ENCODE assay signal across 8 cellular contexts in the genomic region with DNA sequence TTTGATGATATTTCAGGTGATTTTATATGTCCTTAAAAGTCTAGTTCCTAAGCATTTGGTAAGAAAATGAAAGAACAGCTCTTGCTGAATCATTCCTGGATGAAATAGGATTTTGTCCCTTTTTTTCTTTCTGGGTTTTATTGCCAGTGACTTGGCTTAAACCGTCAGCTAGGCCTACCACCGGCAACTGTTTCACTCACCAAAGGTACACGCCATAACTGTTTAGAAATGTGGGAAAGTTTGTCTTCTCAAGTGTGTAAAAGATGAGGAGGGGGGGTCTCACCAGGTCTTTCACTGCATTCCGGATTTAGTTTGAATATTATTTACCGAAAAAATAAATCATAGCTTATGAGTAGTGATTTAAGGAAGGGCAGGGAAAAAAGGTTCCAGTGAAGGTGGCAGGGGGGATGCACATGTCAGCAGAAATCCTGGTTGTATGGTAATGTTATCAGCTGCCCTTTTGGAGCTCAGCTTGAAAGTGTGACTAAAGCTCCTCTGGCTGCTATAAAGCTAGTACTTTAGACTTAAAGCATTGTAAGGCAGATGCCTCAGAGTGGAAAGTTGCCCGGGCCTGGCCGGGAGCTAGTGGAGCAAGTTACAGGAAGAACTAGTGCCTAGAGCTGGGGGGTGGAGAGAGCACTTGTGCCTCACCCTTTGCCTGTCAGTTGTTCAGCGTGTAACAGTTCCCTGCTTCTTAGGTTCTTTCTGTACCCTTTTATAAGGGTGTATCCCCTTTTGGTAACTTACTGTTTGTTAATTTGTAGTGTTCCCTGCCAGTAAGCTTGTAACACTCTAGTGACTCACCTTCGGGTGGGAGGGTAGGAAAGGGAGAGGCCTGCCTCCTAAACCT. TPM values are rescaled to one million over a fixed set of nuclear protein-coding genes. Genes with fewer than 3 reads are reported as not detected.
DNase-seq lines count a peak whose midpoint lies in the region; TF ChIP-seq lines count a peak whose summit lies in the region.

No MANE protein-coding gene starts in this region.

- DNase-seq in AG08395 (ENCODE audit: low spot score) (peak; percentile 40), HFF-Myc (ENCODE audit: extremely low read depth, low read depth) (peak; percentile 41), mesothelial cell of epicardium (ENCODE audit: low spot score in 2 of 2, unreplicated experiment in 2 of 2) (no peak), OCI-M2 (lab: John Stamatoyannopoulos, UW; ENCODE audit: unreplicated experiment) (no peak), NCI-H187 (lab: John Stamatoyannopoulos, UW) (no peak)
- no peak for DNase-seq in effector memory CD4-positive, alpha-beta T cell
- peak; percentile 11 for DNase-seq in stimulated activated naive CD4-positive, alpha-beta T cell treated with Interleukin-2 at 50 U/mL for 16 hours (lab: John Stamatoyannopoulos, UW)

- no peak for TF ChIP-seq CTCF in HFF-Myc (IDR thresholded peaks at IDR 0.05; ENCODE audit: low read depth, low read length, missing control alignments)
- no peak for TF ChIP-seq CTCF in WI38 (IDR thresholded peaks at IDR 0.05; ENCODE audit: low read depth, low read length)
- no peak for TF ChIP-seq CTCF in mesothelial cell of epicardium (IDR thresholded peaks at IDR 0.05; ENCODE audit: unreplicated experiment)

- peaks cover 64% of the 10 kb centered on the region for H3K4me1 ChIP-seq in effector memory CD4-positive, alpha-beta T cell (ENCODE audit: control insufficient read depth, insufficient read depth, low read length, poor library complexity, severe bottlenecking)

- peaks cover 3% of the 10 kb centered on the region for H3K36me3 ChIP-seq in effector memory CD4-positive, alpha-beta T cell (ENCODE audit: control insufficient read depth, insufficient read depth, low read length)

- no peaks in the 10 kb centered on the region for H3K27me3 ChIP-seq in effector memory CD4-positive, alpha-beta T cell (replicated peaks; ENCODE audit: control insufficient read depth, insufficient read depth, low read length, poor library complexity, severe bottlenecking)

- peak overlapping the region; percentile 91 for H3K27ac Mint-ChIP-seq in mesothelial cell of epicardium

- no peaks in the 10 kb centered on the region for H3K27me3 Mint-ChIP-seq in mesothelial cell of epicardium (ENCODE audit: low read depth)

- peaks cover 68% of the 10 kb centered on the region for H3K4me1 Mint-ChIP-seq in mesothelial cell of epicardium

- H3K36me3 Mint-ChIP-seq in mesothelial cell of epicardium = no peaks in the 10 kb centered on the region

- no peaks in the 10 kb centered on the region for H3K9me3 ChIP-seq in effector memory CD4-positive, alpha-beta T cell (ENCODE audit: control insufficient read depth, low read length)

- H3K27ac ChIP-seq in effector memory CD4-positive, alpha-beta T cell (ENCODE audit: insufficient read depth, low read length, poor library complexity, severe bottlenecking) = peak overlapping the region; percentile 98

- H3K4me3 Mint-ChIP-seq in mesothelial cell of epicardium = peak overlapping the region; percentile 91

- peak overlapping the region; percentile 77 for H3K4me3 ChIP-seq in HFF-Myc (replicated peaks; ENCODE audit: low read depth, low read length)
- H3K4me3 ChIP-seq in WI38 (ENCODE audit: low read depth, low read length) = peak overlapping the region; percentile 5; the same call in 1 of the 2 replicates
- peak overlapping the region; percentile 93 for H3K4me3 ChIP-seq in effector memory CD4-positive, alpha-beta T cell (ENCODE audit: insufficient read depth, low read depth, low read length, poor library complexity, severe bottlenecking)

- H3K9me3 Mint-ChIP-seq in mesothelial cell of epicardium = no peaks in the 10 kb centered on the region

RNA-seq across cellular contexts. Expression of a gene that starts 3.1 kb away (rescaled TPM):
- 215 to 221 TPM (median 219 TPM) in 3 replicates for total RNA-seq in mesothelial cell of epicardium

Comparison
In these comparisons a context has a peak if more than half of its experiments do, and no peak if none do; other contexts are left out.
1. DNase-seq: peak in AG08395 (single experiment), HFF-Myc (single experiment) and stimulated activated naive CD4-positive, alpha-beta T cell treated with Interleukin-2 at 50 U/mL for 16 hours (single experiment); none in effector memory CD4-positive, alpha-beta T cell (0 of 3), mesothelial cell of epicardium (0 of 2), OCI-M2 (single experiment) and NCI-H187 (0 of 2).
2. H3K4me3 ChIP-seq: peak in every context shown above with its lines; median percentile 93 in effector memory CD4-positive, alpha-beta T cell; 77 in HFF-Myc; 5 in WI38.